Comparison of ENCODE assay signal across 1 cellular context in genomic region chr4:6893449-6894085, GRCh38.
TF ChIP-seq lines count a peak whose summit lies in the region.

No MANE protein-coding gene starts in this region.

TF ChIP-seq in HepG2, 621 proteins besides CTCF, POLR2A, EP300 and RAD21 (continued from another document and continues in another):
- TF ChIP-seq THAP9 (CRISPR knock-in tag; IDR thresholded peaks at IDR 0.05; ENCODE audit: borderline replicate concordance) (peak; percentile 61; the same call in 1 of the 2 replicates), TARDBP (CRISPR knock-in tag; IDR thresholded peaks at IDR 0.05) (peak; percentile 91), E2F5 (CRISPR knock-in tag; conservative IDR thresholded peaks at IDR 0.05) (no peak), ZNF335 (CRISPR knock-in tag; IDR thresholded peaks at IDR 0.05) (peak; percentile 88), CHD4 (IDR thresholded peaks at IDR 0.05; ENCODE audit: borderline replicate concordance, low read length) (no peak; the same call in 1 of the 2 replicates), FOXK1 (CRISPR knock-in tag; IDR thresholded peaks at IDR 0.05; ENCODE audit: borderline replicate concordance, low read depth) (peak; percentile 88), CHD2 (IDR thresholded peaks at IDR 0.05; ENCODE audit: low read depth, low read length) (no peak; the same call in 1 of the 2 replicates), ZNF136 (CRISPR knock-in tag; IDR thresholded peaks at IDR 0.05; ENCODE audit: low read depth) (peak; percentile 55; the same call in 1 of the 2 replicates), ZNF607 (CRISPR knock-in tag; IDR thresholded peaks at IDR 0.05; ENCODE audit: borderline replicate concordance) (peak; percentile 42; the same call in 1 of the 2 replicates), ZSCAN29 (CRISPR knock-in tag; conservative IDR thresholded peaks at IDR 0.05) (no peak), GFI1 (CRISPR knock-in tag; IDR thresholded peaks at IDR 0.05; ENCODE audit: borderline replicate concordance) (peak; percentile 88), TP53 (CRISPR knock-in tag; conservative IDR thresholded peaks at IDR 0.05) (peak; percentile 42; the same call in 1 of the 2 replicates), ZFP82 (CRISPR knock-in tag; IDR thresholded peaks at IDR 0.05; ENCODE audit: borderline replicate concordance) (peak; percentile 99), HDAC1 (CRISPR knock-in tag; IDR thresholded peaks at IDR 0.05) (peak; percentile 90), ZBED4 (CRISPR knock-in tag; IDR thresholded peaks at IDR 0.05; ENCODE audit: borderline replicate concordance) (peak; percentile 84), HOXA3 (CRISPR knock-in tag; IDR thresholded peaks at IDR 0.05) (peak; percentile 95), HNRNPUL1 (IDR thresholded peaks at IDR 0.05; ENCODE audit: low read depth, low read length) (no peak), ZNF225 (CRISPR knock-in tag; IDR thresholded peaks at IDR 0.05) (no peak), E2F1 (CRISPR knock-in tag; IDR thresholded peaks at IDR 0.05) (no peak), ZNF792 (CRISPR knock-in tag; IDR thresholded peaks at IDR 0.05) (peak; percentile 79; the same call in 1 of the 2 replicates), RELA (CRISPR knock-in tag; IDR thresholded peaks at IDR 0.05) (no peak), ZNF446 (CRISPR knock-in tag; IDR thresholded peaks at IDR 0.05) (no peak), MLLT10 (CRISPR knock-in tag; IDR thresholded peaks at IDR 0.05) (no peak), ZFP91 (CRISPR knock-in tag; IDR thresholded peaks at IDR 0.05; ENCODE audit: borderline replicate concordance) (no peak), RXRB (CRISPR knock-in tag; IDR thresholded peaks at IDR 0.05; ENCODE audit: borderline replicate concordance) (peak; percentile 91), SUZ12 (IDR thresholded peaks at IDR 0.05; ENCODE audit: low read depth, low read length) (no peak), GTF2F1 (IDR thresholded peaks at IDR 0.05; ENCODE audit: low read length) (no peak), HNRNPH1 (optimal IDR thresholded peaks at IDR 0.05; ENCODE audit: low read depth, low read length) (no peak), ARID5B (CRISPR knock-in tag; IDR thresholded peaks at IDR 0.05) (peak; percentile 96), ZNF83 (CRISPR knock-in tag; IDR thresholded peaks at IDR 0.05; ENCODE audit: borderline replicate concordance) (no peak), SNAPC4 (CRISPR knock-in tag; IDR thresholded peaks at IDR 0.05) (no peak), ZC3H4 (CRISPR knock-in tag; IDR thresholded peaks at IDR 0.05; ENCODE audit: borderline replicate concordance) (no peak), RBFOX2 (IDR thresholded peaks at IDR 0.05; ENCODE audit: low read depth, low read length) (peak; percentile 60), ZNF224 (CRISPR knock-in tag; IDR thresholded peaks at IDR 0.05) (no peak), ZNF513 (CRISPR knock-in tag; conservative IDR thresholded peaks at IDR 0.05) (no peak)
